Comparison of ENCODE assay signal across 8 cellular contexts in the genomic region with DNA sequence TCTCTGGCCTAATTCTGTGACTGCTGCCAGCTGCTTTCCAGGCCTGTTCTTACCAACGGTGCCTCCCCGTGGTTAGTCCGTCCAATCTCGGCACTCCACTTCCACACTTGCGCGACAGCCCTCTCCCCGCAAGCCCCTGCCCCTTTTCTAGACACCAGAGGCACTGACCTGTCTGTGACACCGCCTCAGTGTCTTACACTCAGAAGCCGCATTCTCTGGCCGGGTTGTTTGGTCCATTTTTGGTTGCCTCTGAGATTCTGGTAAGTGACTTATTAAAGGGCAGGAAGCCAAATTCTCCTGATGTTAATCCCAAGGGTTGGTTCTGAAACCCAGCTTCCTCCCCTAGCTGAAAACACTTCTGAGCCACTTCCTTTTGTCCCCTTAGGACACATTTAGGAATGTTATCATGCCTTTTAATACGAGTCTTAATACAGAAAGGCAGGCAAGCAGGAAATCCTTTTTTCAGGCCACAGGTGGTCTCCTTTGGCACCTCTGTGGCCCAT. TPM values are rescaled to one million over a fixed set of nuclear protein-coding genes. Genes with fewer than 3 reads are reported as not detected.
DNase-seq lines count a peak whose midpoint lies in the region; ATAC-seq, FAIRE-seq and TF ChIP-seq lines count a peak whose summit lies in the region.

No MANE protein-coding gene starts in this region.

- peak overlapping the region; percentile 88 for H3K4me3 Mint-ChIP-seq in osteocyte (ENCODE audit: unreplicated experiment)

- peak overlapping the region; percentile 87 for H3K4me3 ChIP-seq in MM.1S (ENCODE audit: low read length)

- no peaks in the 10 kb centered on the region for H3K9me2 ChIP-seq in MM.1S (replicated peaks; ENCODE audit: insufficient read depth, low read length)

- no peaks in the 10 kb centered on the region for H3K27me3 Mint-ChIP-seq in osteocyte (ENCODE audit: unreplicated experiment)

- peak overlapping the region; percentile 94 for H3K4me2 ChIP-seq in MM.1S (ENCODE audit: low read depth, low read length)

- in situ Hi-C loops in Caki2 (cut with HindIII; ENCODE audit: low pct_unique_long_range_greater_than_20kb, low sequenced_read_pairs): no loop called here

- H3K36me3 ChIP-seq in MM.1S (replicated peaks; ENCODE audit: insufficient read depth, low read length): no peaks in the 10 kb centered on the region

- peak overlapping the region; percentile 85; the same call in 1 of the 2 replicates for H3K27ac ChIP-seq in MM.1S (ENCODE audit: low read length)

- peak overlapping the region; percentile 73 for H2AFZ ChIP-seq in MM.1S (ENCODE audit: low read length)

- no peaks in the 10 kb centered on the region for H3K27me3 ChIP-seq in MM.1S (replicated peaks; ENCODE audit: insufficient read depth, low read length)

- peaks cover 7% of the 10 kb centered on the region; the same call in 1 of the 2 replicates for H3F3A ChIP-seq in MM.1S (ENCODE audit: insufficient read depth, low read length)

- H3K4me1 ChIP-seq in MM.1S (ENCODE audit: low read length): peaks cover 21% of the 10 kb centered on the region

- no peak; the same call in 1 of the 2 replicates for TF ChIP-seq CTCF in MM.1S (IDR thresholded peaks at IDR 0.05; ENCODE audit: low read length)
- TF ChIP-seq CTCF in osteocyte (IDR thresholded peaks at IDR 0.05): no peak

- H3K36me3 Mint-ChIP-seq in osteocyte (ENCODE audit: unreplicated experiment): peaks cover 4% of the 10 kb centered on the region

- no peak for FAIRE-seq in HTR-8/SVneo (lab: Jason Lieb, UNC)

- ATAC-seq in GM19035 (IDR thresholded peaks at IDR 0.05; ENCODE audit: unreplicated experiment) (no peak), HG02610 (IDR thresholded peaks at IDR 0.05; ENCODE audit: unreplicated experiment) (no peak)

- H3K9ac ChIP-seq in MM.1S (ENCODE audit: low read length): peak overlapping the region; percentile 83; the same call in 1 of the 2 replicates

- H3K9me3 Mint-ChIP-seq in osteocyte (ENCODE audit: unreplicated experiment): no peaks in the 10 kb centered on the region

- H3K79me2 ChIP-seq in MM.1S (ENCODE audit: low read length): peaks cover 27% of the 10 kb centered on the region

- H3K27ac Mint-ChIP-seq in osteocyte (ENCODE audit: unreplicated experiment): peak overlapping the region; percentile 94

- no peaks in the 10 kb centered on the region for H3K9me3 ChIP-seq in MM.1S (replicated peaks; ENCODE audit: insufficient read depth, low read length)

- H4K20me1 ChIP-seq in MM.1S (ENCODE audit: insufficient read depth, low read length): no peaks in the 10 kb centered on the region

- peaks cover 28% of the 10 kb centered on the region for H3K4me1 Mint-ChIP-seq in osteocyte (ENCODE audit: unreplicated experiment)

- DNase-seq in Caki2 (ENCODE audit: low read depth) (peak; percentile 35), MM.1S (peak; percentile 19), globus pallidus (ENCODE audit: low spot score) (peak; percentile 71), osteocyte (ENCODE audit: extremely low spot score, unreplicated experiment) (no peak), HTR-8/SVneo (ENCODE audit: insufficient read length, low spot score) (no peak)
- peak; percentile 19 for DNase-seq in activated effector memory CD4-positive, alpha-beta T cell treated with Interleukin-2 at 50 U/mL for 16 hours

RNA-seq across cellular contexts. Expression of gene AKTIP, which starts 1.2 kb away (rescaled TPM):
- 6.1 and 10.0 TPM in 2 replicates for total RNA-seq in Caki2 (2014; rRNA removed; shearing (Covaris generic); ENCODE audit: low replicate concordance)
- total RNA-seq in osteocyte: 27.3 and 29.2 TPM in 2 replicates

Comparison
In these comparisons a context has a peak if more than half of its experiments do, and no peak if none do; other contexts are left out.
1. DNase-seq: peak in Caki2 (single experiment), MM.1S (single experiment), activated effector memory CD4-positive, alpha-beta T cell treated with Interleukin-2 at 50 U/mL for 16 hours (single experiment) and globus pallidus (single experiment); none in osteocyte (single experiment) and HTR-8/SVneo (single experiment).